27 cellular contexts compared by ENCODE assay signal in genomic region chr22:41041532-41041931, GRCh38.
"Had no signal": no experiment of that assay in that cellular context is flagged by ENCODE, and none has a peak within 500 bp of the region (broad histone marks: within the 10 kb centered on the region; RNA-seq: fewer than 3 reads in every experiment).

No MANE protein-coding gene starts in this region.

- H3K4me1 ChIP-seq: stomach, suprapubic skin, testis, thyroid gland, tibial artery, tibial nerve, transverse colon, upper lobe of left lung, upper lobe of right lung, uterus, vagina had no signal

- DNase-seq: stimulated activated CD4-positive, alpha-beta T cell treated with anti-CD3 and anti-CD28 coated beads, Interleukin-2, amount 100 ng/mL, for 48 hours; stimulated activated CD4-positive, alpha-beta T cell treated with anti-CD3 and anti-CD28 coated beads, Interleukin-4, amount 100 ng/mL, for 1 hour; stimulated activated CD4-positive, alpha-beta T cell treated with anti-CD3 and anti-CD28 coated beads, Interleukin-4, amount 100 ng/mL, for 24 hours; stimulated activated CD4-positive, alpha-beta T cell treated with anti-CD3 and anti-CD28 coated beads, Interleukin-4, amount 100 ng/mL, for 4 hours; stimulated activated CD8-positive, alpha-beta memory T cell treated with anti-CD3 and anti-CD28 coated beads, Interleukin-4, amount 100 ng/mL, for 48 hours; stimulated activated naive B cell treated with anti-CD40 and anti-IgM and Interleukin-4, amounts not matched to agents 10 μg/mL and 1 μg/mL and 100 μg/mL, for 72 hours; stimulated activated naive CD4-positive, alpha-beta T cell; stimulated activated naive CD4-positive, alpha-beta T cell treated with Interleukin-2 at 50 U/mL for 16 hours; stimulated activated naive CD8-positive, alpha-beta T cell treated with anti-CD3 and anti-CD28 coated beads, Interleukin-15, amount 100 ng/mL, for 72 hours; stimulated activated naive CD8-positive, alpha-beta T cell treated with anti-CD3 and anti-CD28 coated beads, Interleukin-15, Interleukin-2, amounts not matched to agents 100 U/mL and 50 U/mL, for 24 hours; stomach; substantia nigra; testis; thyroid gland; tibial artery; transverse colon; trophoblast cell; upper lobe of left lung; upper lobe of right lung; uterus had no signal

- H3K9me3 ChIP-seq: stomach, suprapubic skin, testis, thoracic aorta, thyroid gland, tibial artery, tibial nerve, transverse colon, upper lobe of left lung, upper lobe of right lung, uterus, vagina had no signal

- ATAC-seq: stimulated activated effector memory CD8-positive, alpha-beta T cell treated with anti-CD3 and anti-CD28 coated beads, Interleukin-12 subunit alpha, Interleukin-12 subunit beta, amount 100 ng/mL, for 72 hours; stimulated activated memory B cell treated with anti-CD40 and anti-IgM and Interleukin-4, amounts not matched to agents 10 μg/mL and 1 μg/mL and 100 μg/mL, for 72 hours; stimulated activated naive B cell treated with anti-CD40 and anti-IgM and Interleukin-4, amounts not matched to agents 10 μg/mL and 1 μg/mL and 100 μg/mL, for 72 hours; stimulated activated naive CD8-positive, alpha-beta T cell treated with anti-CD3 and anti-CD28 coated beads, Interleukin-15, amount 100 ng/mL, for 72 hours; stimulated activated naive CD8-positive, alpha-beta T cell treated with anti-CD3 and anti-CD28 coated beads, Interleukin-15, Interleukin-2, amounts not matched to agents 100 U/mL and 50 U/mL, for 24 hours; upper lobe of right lung had no signal

- H3K4me3 ChIP-seq: stomach, suprapubic skin, testis, thoracic aorta, thyroid gland, tibial artery, tibial nerve, transverse colon, upper lobe of left lung, upper lobe of right lung, uterus, vagina had no signal

- FAIRE-seq: urothelium cell line had no signal

- H3K27me3 ChIP-seq: stomach, suprapubic skin, testis, thyroid gland, tibial nerve, transverse colon, upper lobe of left lung, upper lobe of right lung, uterus, vagina had no signal

- H3K27ac ChIP-seq: stomach, suprapubic skin, testis, thoracic aorta, thyroid gland, tibial artery, tibial nerve, transverse colon, upper lobe of left lung, upper lobe of right lung, uterus, vagina had no signal

- H3K36me3 ChIP-seq: stomach, suprapubic skin, thoracic aorta, thyroid gland, tibial artery, tibial nerve, transverse colon, upper lobe of left lung, upper lobe of right lung, uterus, vagina had no signal
